In the genomic region with DNA sequence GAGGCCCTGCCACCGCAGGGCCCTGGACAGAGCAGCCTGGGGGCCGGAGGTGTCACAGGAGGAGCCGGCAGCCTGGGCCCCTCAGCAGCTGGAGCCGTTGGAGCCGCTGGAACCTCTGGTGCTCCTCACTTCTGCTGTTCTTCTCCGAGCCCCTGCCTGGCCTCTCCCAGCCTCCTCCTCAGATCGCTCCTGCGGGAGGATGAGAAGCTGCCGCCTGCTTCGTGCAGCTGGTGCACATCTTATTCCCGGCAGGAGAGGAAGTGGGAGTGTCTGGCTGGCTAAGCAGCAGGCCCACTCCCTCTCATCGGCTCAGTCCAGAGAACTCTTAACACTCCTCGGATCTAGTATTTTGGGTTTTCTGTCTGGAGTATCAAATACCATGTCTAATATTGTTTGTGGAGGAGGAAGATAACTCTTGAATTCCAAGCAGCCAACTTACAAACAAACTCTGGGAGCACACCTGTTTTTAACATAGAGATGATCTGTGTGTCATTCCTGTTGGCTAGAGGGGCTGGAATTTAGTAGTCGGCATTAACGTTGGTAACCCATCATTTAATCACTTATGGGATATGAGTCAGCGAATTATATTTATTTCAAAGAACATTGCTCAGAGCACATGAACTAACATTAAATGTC, we compare ENCODE assay signal across 12 cellular contexts. TPM values are rescaled to one million over a fixed set of nuclear protein-coding genes. Genes with fewer than 3 reads are reported as not detected.
DNase-seq lines count a peak whose midpoint lies in the region; ATAC-seq and TF ChIP-seq lines count a peak whose summit lies in the region.
"Had no signal": no experiment of that assay in that cellular context is flagged by ENCODE, and none has a peak within 500 bp of the region (broad histone marks: within the 10 kb centered on the region; RNA-seq: fewer than 3 reads in every experiment).

No MANE protein-coding gene starts in this region.

- H3K9me3 ChIP-seq in esophagus muscularis mucosa, result no peaks in the 10 kb centered on the region

- H3K4me3 ChIP-seq in esophagus muscularis mucosa, result no peak overlapping the region

- no peaks in the 10 kb centered on the region for H3K27me3 ChIP-seq in esophagus muscularis mucosa

- 60% methylated on average over 16 of the region's 16 CpGs for WGBS in esophagus muscularis mucosa

- TF ChIP-seq CTCF in RWPE1 (conservative IDR thresholded peaks at IDR 0.05; ENCODE audit: low read depth), result no peak
- no peak for TF ChIP-seq CTCF in esophagus muscularis mucosa (IDR thresholded peaks at IDR 0.05)

- intact Hi-C loops in esophagus muscularis mucosa (cut with DNase I), result no loop called here

- peaks cover 5 to 23% (median 8%) of the 10 kb centered on the region in 4 donors for H3K4me1 ChIP-seq in esophagus muscularis mucosa

- no peak for TF ChIP-seq EP300 in esophagus muscularis mucosa (IDR thresholded peaks at IDR 0.05)

- TF ChIP-seq POLR2A in esophagus muscularis mucosa (IDR thresholded peaks at IDR 0.05; ENCODE audit: low read depth), result no peak

- H3K27ac ChIP-seq in RWPE1 (no peak overlapping the region), esophagus muscularis mucosa (replicated peaks in 1 of 4) (no peak overlapping the region)

- peaks cover 0 to 11% (median 5%) of the 10 kb centered on the region in 4 donors for H3K36me3 ChIP-seq in esophagus muscularis mucosa

- CTCF ChIA-PET in RWPE1 (lab: Yijun Ruan, JAX), result no interaction called here

- no peak for ATAC-seq in HG02938 (IDR thresholded peaks at IDR 0.05; ENCODE audit: unreplicated experiment)

- POLR2A ChIA-PET in RWPE1 (lab: Yijun Ruan, JAX; ENCODE audit: low non-redundant PET), result no interaction called here

- peak; percentile 87 for DNase-seq in EH (ENCODE audit: low read depth)
- DNase-seq in RWPE1 (ENCODE audit: low spot score), result peak; percentile 30
- peak; percentile 59 for DNase-seq in hepatic stellate cell (ENCODE audit: low spot score)
- DNase-seq in renal cortical epithelial cell (ENCODE audit: low read depth), result peak; percentile 29
- DNase-seq in esophagus muscularis mucosa (ENCODE audit: extremely low spot score), result no peak
- no peak for DNase-seq in GF-D8 (lab: John Stamatoyannopoulos, UW)
- no peak for DNase-seq in activated CD4-positive, alpha-beta T cell treated with anti-CD3 and anti-CD28 coated beads, Interleukin-2, amount 50 U/mL, for 48 hours
- DNase-seq: DND-41; effector memory CD4-positive, alpha-beta T cell; T1000 had no signal

RNA-seq across cellular contexts. Expression of gene RNF113B, which starts 37.1 kb away (rescaled TPM):
- not detected in 2 replicates for total RNA-seq in renal cortical epithelial cell
- not detected for total RNA-seq in esophagus muscularis mucosa
- total RNA-seq: lower leg skin had no signal

Comparison
In these comparisons a context has a peak if more than half of its experiments do, and no peak if none do; other contexts are left out.
1. DNase-seq: peak in EH (single experiment), RWPE1 (single experiment), hepatic stellate cell (single experiment) and renal cortical epithelial cell (single experiment); none in esophagus muscularis mucosa (single experiment), GF-D8 (single experiment) and activated CD4-positive, alpha-beta T cell treated with anti-CD3 and anti-CD28 coated beads, Interleukin-2, amount 50 U/mL, for 48 hours (0 of 2).